ENCODE assay signal across 3 cellular contexts in genomic region chr20:62550087-62550565, GRCh38.
TF ChIP-seq lines count a peak whose summit lies in the region.

No MANE protein-coding gene starts in this region.

TF ChIP-seq in HEK293, 187 proteins besides CTCF, POLR2A, EP300 and RAD21:
- TF ChIP-seq EGR2 (tag by site-specific recombination; IDR thresholded peaks at IDR 0.05; ENCODE audit: low read depth) = 0 out of 2 replicates have a peak, but pooled peaks have one; percentile 5
- no peak for TF ChIP-seq ZNF362 (tag by site-specific recombination; IDR thresholded peaks at IDR 0.05)
- TF ChIP-seq ZNF518A (tag by site-specific recombination; conservative IDR thresholded peaks at IDR 0.05; ENCODE audit: low read depth) = no peak

TF ChIP-seq in H1, 55 proteins besides CTCF, POLR2A, EP300 and RAD21:
- 0 out of 2 replicates have a peak, but pooled peaks have one; percentile 15 for TF ChIP-seq MAX (IDR thresholded peaks at IDR 0.05)
- no peak for TF ChIP-seq NANOG (IDR thresholded peaks at IDR 0.05; ENCODE audit: insufficient read depth, low read depth, low read length, poor library complexity, severe bottlenecking)
- peak; percentile 77 for TF ChIP-seq SRF (IDR thresholded peaks at IDR 0.05; ENCODE audit: low read depth, low read length)

TF ChIP-seq in HEK293T, 16 proteins besides CTCF, POLR2A, EP300 and RAD21:
- TF ChIP-seq SP1 (IDR thresholded peaks at IDR 0.05) (no peak), ELF4 (IDR thresholded peaks at IDR 0.05) (no peak), FOXK2 (IDR thresholded peaks at IDR 0.05) (no peak), L3MBTL2 (conservative IDR thresholded peaks at IDR 0.05) (no peak), ARNT (IDR thresholded peaks at IDR 0.05) (no peak), HDGF (IDR thresholded peaks at IDR 0.05; ENCODE audit: borderline replicate concordance) (no peak), ZNF384 (IDR thresholded peaks at IDR 0.05) (no peak), NFRKB (IDR thresholded peaks at IDR 0.05) (no peak), TARDBP (IDR thresholded peaks at IDR 0.05) (no peak), PKNOX1 (IDR thresholded peaks at IDR 0.05) (no peak), LEF1 (IDR thresholded peaks at IDR 0.05; ENCODE audit: borderline replicate concordance) (no peak), CTBP1 (IDR thresholded peaks at IDR 0.05; ENCODE audit: borderline replicate concordance) (no peak), FOXM1 (IDR thresholded peaks at IDR 0.05; ENCODE audit: borderline replicate concordance) (no peak), BHLHE40 (IDR thresholded peaks at IDR 0.05; ENCODE audit: borderline replicate concordance) (no peak)
TF ChIP-seq in HEK293T: peak in this region for 0.
